Comparison of ENCODE assay signal across 8 cellular contexts in the genomic region with DNA sequence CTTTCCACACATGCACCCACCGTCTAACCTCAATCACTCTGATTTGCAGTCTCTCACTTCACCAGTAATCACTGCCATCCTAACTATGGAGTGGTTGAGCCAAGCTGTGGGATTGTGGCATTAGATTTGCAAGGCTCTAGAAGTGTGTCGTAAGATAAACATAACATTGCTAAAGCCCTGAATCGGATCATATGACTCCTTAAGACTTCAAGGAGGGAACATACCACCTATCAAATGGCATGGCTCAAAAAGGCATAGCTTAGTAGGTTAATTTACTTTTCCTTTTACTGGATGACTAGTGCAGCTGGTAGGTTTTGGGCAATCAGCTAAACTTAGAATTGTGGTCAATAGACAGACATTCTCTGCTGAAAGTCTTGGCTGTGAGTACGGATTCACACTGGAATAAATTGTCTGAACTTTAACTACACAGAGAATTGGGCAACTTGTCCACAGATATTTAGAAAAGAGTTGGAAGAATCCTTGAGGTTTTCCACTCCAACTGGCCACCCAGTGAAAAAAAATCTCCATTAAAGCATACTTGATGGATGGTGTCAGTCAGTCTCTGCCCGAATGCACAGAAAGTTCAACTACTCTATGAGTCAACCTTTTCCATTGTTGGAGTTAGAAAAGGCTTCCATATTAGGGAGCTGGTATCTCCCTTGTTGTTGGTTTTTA.
DNase-seq lines count a peak whose midpoint lies in the region; ATAC-seq and TF ChIP-seq lines count a peak whose summit lies in the region.
"Had no signal": no experiment of that assay in that cellular context is flagged by ENCODE, and none has a peak within 500 bp of the region (broad histone marks: within the 10 kb centered on the region; RNA-seq: fewer than 3 reads in every experiment).

No MANE protein-coding gene starts in this region.

- H4K20me1 ChIP-seq in HCT116 (ENCODE audit: insufficient read depth) = no peaks in the 10 kb centered on the region

- CTCF ChIA-PET in HCT116 (lab: Charles Lee) = no interaction called here

- no peaks in the 10 kb centered on the region for H3K27me3 ChIP-seq in HCT116 (ENCODE audit: insufficient read depth, low read length)
- H3K27me3 ChIP-seq in stomach smooth muscle (ENCODE audit: control insufficient read depth in 1 of 2, insufficient read depth in 2 of 2, low read length in 2 of 2) = no peaks in the 10 kb centered on the region

- H3K4me1 ChIP-seq in HCT116 (ENCODE audit: control insufficient read depth in 1 of 2, insufficient read depth in 2 of 2, low read length in 2 of 2) = peaks cover 0 to 4% of the 10 kb centered on the region in 2 experiments; a peak in 1 of 4 replicates
- H3K4me1 ChIP-seq in stomach smooth muscle (ENCODE audit: control insufficient read depth, insufficient read depth, low read length) = no peaks in the 10 kb centered on the region

- no peaks in the 10 kb centered on the region for H3K36me3 ChIP-seq in HCT116 (ENCODE audit: control insufficient read depth in 1 of 2, insufficient read depth in 2 of 2, low read length in 2 of 2)
- H3K36me3 ChIP-seq in stomach smooth muscle (ENCODE audit: control insufficient read depth in 2 of 2, insufficient read depth in 2 of 2, low read length in 2 of 2) = no peaks in the 10 kb centered on the region

- H3K79me2 ChIP-seq in HCT116 (ENCODE audit: insufficient read depth, low read length) = no peaks in the 10 kb centered on the region

- intact Hi-C loops in HCT116 (cut with micrococcal nuclease) = no loop called here

- in situ Hi-C loops in G401 (cut with HindIII; ENCODE audit: low sequenced_read_pairs) = no loop called here

- H2AFZ ChIP-seq in HCT116 (ENCODE audit: low read depth, low read length, poor library complexity, severe bottlenecking) = peak overlapping the region; percentile 26

- no peak overlapping the region for H3K4me2 ChIP-seq in HCT116 (ENCODE audit: low read length)

- ATAC-seq in HCT116 = no peak; the same call in 1 of the 2 replicates
- no peak for ATAC-seq in GM18909 (IDR thresholded peaks at IDR 0.05; ENCODE audit: poor library complexity, unreplicated experiment)

- no TSS peak for BruUV-seq in HCT116 (replicated peaks; lab: Mats Ljungman, UMichigan)

- H3K4me3 ChIP-seq in HCT116 (replicated peaks in 1 of 2; ENCODE audit: low read depth in 1 of 2, low read length in 2 of 2) (no peak overlapping the region), fibroblast of the aortic adventitia (ENCODE audit: low read depth, low read length) (no peak overlapping the region), stomach smooth muscle (ENCODE audit: low read length in 2 of 2) (no peak overlapping the region)

- TF ChIP-seq POLR2A in HCT116 (IDR thresholded peaks at IDR 0.05; ENCODE audit: borderline replicate concordance, extremely low read depth, insufficient read depth, insufficient read length) = no peak

- POLR2A ChIA-PET in HCT116 (lab: Charles Lee) = no interaction called here

- DNase-seq in HCT116 (ENCODE audit: low read depth, low spot score) (no peak), NOMO-1 treated with dmso at 0.1 percent for 144 hours (lab: John Stamatoyannopoulos, UW; ENCODE audit: unreplicated experiment) (peak; percentile 25), fibroblast of the aortic adventitia (ENCODE audit: low read depth) (peak; percentile 96), G401 (ENCODE audit: low spot score) (no peak), medulla oblongata (ENCODE audit: extremely low spot score) (no peak)
- DNase-seq: stimulated activated CD4-positive, alpha-beta T cell treated with anti-CD3 and anti-CD28 coated beads, Interleukin-15, amount 100 ng/mL, for 24 hours had no signal

- no peak overlapping the region for H3K27ac ChIP-seq in HCT116 (ENCODE audit: low read depth, low read length)
- peak overlapping the region; percentile 12 for H3K27ac ChIP-seq in stomach smooth muscle (ENCODE audit: low read length)

- H3K9me3 ChIP-seq in HCT116 (ENCODE audit: control insufficient read depth in 1 of 2, insufficient read depth in 1 of 2, low read depth in 1 of 2, low read length in 2 of 2) = no peaks in the 10 kb centered on the region
- H3K9me3 ChIP-seq in stomach smooth muscle (ENCODE audit: control insufficient read depth in 2 of 2, low read length in 2 of 2) = no peaks in the 10 kb centered on the region

- TF ChIP-seq RAD21 in HCT116 (IDR thresholded peaks at IDR 0.05; ENCODE audit: low read depth) = 0 out of 2 replicates have a peak, but pooled peaks have one; percentile 7

- H3K9ac ChIP-seq in HCT116 (ENCODE audit: low read length) = no peak overlapping the region
- no peak overlapping the region for H3K9ac ChIP-seq in stomach smooth muscle (ENCODE audit: low read length in 2 of 2)

- TF ChIP-seq CTCF in HCT116 (IDR thresholded peaks at IDR 0.05 in 2 of 3, conservative IDR thresholded peaks at IDR 0.05 in 1 of 3; ENCODE audit: borderline replicate concordance in 1 of 3, insufficient read depth in 1 of 3, low read depth in 2 of 3, low read length in 2 of 3) (no peak), fibroblast of the aortic adventitia (IDR thresholded peaks at IDR 0.05; ENCODE audit: insufficient read depth, low read length) (no peak)

- RAD21 ChIA-PET in HCT116 (lab: Charles Lee; ENCODE audit: low non-redundant PET in 1 of 2, low total read pairs in 2 of 2, uncharacterized antibody in 2 of 2, unreplicated experiment in 2 of 2) = no interaction called here

- no peaks in the 10 kb centered on the region for H3K9me2 ChIP-seq in HCT116 (ENCODE audit: insufficient read depth)

TF ChIP-seq in HCT116, 20 proteins besides CTCF, POLR2A, EP300 and RAD21 (continues in another document):
- TF ChIP-seq EZH2phosphoT487 (IDR thresholded peaks at IDR 0.05; ENCODE audit: borderline replicate concordance) (no peak), JUND (IDR thresholded peaks at IDR 0.05) (no peak), EZH2 (IDR thresholded peaks at IDR 0.05) (no peak), POLR2AphosphoS5 (IDR thresholded peaks at IDR 0.05; ENCODE audit: low read depth, low read length) (no peak), FOSL1 (IDR thresholded peaks at IDR 0.05; ENCODE audit: low read depth) (no peak), CBX3 (IDR thresholded peaks at IDR 0.05; ENCODE audit: low read depth) (no peak), ZFX (IDR thresholded peaks at IDR 0.05) (no peak), SIN3A (IDR thresholded peaks at IDR 0.05; ENCODE audit: low read depth) (no peak), YY1 (IDR thresholded peaks at IDR 0.05; ENCODE audit: extremely low read depth, insufficient replicate concordance, low read depth, low read length) (no peak), ZNF274 (IDR thresholded peaks at IDR 0.05; ENCODE audit: low read depth, low read length) (no peak), CEBPB (IDR thresholded peaks at IDR 0.05; ENCODE audit: low read depth) (peak; percentile 39; the same call in 1 of the 2 replicates), SP1 (IDR thresholded peaks at IDR 0.05; ENCODE audit: low read depth) (0 out of 2 replicates have a peak, but pooled peaks have one; percentile 13)
- TF ChIP-seq, protein P1, sequence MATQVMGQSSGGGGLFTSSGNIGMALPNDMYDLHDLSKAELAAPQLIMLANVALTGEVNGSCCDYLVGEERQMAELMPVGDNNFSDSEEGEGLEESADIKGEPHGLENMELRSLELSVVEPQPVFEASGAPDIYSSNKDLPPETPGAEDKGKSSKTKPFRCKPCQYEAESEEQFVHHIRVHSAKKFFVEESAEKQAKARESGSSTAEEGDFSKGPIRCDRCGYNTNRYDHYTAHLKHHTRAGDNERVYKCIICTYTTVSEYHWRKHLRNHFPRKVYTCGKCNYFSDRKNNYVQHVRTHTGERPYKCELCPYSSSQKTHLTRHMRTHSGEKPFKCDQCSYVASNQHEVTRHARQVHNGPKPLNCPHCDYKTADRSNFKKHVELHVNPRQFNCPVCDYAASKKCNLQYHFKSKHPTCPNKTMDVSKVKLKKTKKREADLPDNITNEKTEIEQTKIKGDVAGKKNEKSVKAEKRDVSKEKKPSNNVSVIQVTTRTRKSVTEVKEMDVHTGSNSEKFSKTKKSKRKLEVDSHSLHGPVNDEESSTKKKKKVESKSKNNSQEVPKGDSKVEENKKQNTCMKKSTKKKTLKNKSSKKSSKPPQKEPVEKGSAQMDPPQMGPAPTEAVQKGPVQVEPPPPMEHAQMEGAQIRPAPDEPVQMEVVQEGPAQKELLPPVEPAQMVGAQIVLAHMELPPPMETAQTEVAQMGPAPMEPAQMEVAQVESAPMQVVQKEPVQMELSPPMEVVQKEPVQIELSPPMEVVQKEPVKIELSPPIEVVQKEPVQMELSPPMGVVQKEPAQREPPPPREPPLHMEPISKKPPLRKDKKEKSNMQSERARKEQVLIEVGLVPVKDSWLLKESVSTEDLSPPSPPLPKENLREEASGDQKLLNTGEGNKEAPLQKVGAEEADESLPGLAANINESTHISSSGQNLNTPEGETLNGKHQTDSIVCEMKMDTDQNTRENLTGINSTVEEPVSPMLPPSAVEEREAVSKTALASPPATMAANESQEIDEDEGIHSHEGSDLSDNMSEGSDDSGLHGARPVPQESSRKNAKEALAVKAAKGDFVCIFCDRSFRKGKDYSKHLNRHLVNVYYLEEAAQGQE (IDR thresholded peaks at IDR 0.05; ENCODE audit: low read depth) = no peak
- TF ChIP-seq, protein P2, sequence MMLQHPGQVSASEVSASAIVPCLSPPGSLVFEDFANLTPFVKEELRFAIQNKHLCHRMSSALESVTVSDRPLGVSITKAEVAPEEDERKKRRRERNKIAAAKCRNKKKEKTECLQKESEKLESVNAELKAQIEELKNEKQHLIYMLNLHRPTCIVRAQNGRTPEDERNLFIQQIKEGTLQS (IDR thresholded peaks at IDR 0.05) = no peak
- TF ChIP-seq, protein P3, sequence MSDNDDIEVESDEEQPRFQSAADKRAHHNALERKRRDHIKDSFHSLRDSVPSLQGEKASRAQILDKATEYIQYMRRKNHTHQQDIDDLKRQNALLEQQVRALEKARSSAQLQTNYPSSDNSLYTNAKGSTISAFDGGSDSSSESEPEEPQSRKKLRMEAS (IDR thresholded peaks at IDR 0.05) = no peak
- TF ChIP-seq, protein P4, sequence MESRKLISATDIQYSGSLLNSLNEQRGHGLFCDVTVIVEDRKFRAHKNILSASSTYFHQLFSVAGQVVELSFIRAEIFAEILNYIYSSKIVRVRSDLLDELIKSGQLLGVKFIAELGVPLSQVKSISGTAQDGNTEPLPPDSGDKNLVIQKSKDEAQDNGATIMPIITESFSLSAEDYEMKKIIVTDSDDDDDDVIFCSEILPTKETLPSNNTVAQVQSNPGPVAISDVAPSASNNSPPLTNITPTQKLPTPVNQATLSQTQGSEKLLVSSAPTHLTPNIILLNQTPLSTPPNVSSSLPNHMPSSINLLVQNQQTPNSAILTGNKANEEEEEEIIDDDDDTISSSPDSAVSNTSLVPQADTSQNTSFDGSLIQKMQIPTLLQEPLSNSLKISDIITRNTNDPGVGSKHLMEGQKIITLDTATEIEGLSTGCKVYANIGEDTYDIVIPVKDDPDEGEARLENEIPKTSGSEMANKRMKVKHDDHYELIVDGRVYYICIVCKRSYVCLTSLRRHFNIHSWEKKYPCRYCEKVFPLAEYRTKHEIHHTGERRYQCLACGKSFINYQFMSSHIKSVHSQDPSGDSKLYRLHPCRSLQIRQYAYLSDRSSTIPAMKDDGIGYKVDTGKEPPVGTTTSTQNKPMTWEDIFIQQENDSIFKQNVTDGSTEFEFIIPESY (IDR thresholded peaks at IDR 0.05; ENCODE audit: extremely low read depth, insufficient replicate concordance, low read length) = no peak

Comparison
In these comparisons a context has a peak if more than half of its experiments do, and no peak if none do; other contexts are left out.
1. DNase-seq: peak in NOMO-1 treated with dmso at 0.1 percent for 144 hours (single experiment) and fibroblast of the aortic adventitia (single experiment); none in HCT116 (single experiment), G401 (single experiment) and medulla oblongata (single experiment).